In the genomic region with DNA sequence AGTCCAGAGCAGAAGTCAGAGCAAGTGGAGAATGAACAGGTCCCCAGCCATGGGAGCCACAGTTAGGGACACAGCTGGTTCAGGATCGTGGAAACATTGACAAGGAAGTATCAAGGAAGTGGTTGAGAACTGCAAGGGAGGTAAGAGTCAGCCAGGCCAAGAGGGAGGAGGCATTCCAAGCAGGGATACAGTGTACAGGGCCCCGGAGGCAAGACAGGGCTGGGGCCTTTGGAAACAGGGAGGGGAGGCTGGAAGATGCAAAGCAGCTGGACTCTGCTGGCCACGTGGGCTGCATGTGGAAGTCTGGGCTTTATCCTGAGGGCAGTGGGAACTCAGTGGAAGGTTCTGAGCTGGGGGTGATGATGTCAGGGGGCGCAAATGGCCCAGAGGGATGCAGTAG, we compare ENCODE assay signal across 17 cellular contexts. TPM values are rescaled to one million over a fixed set of nuclear protein-coding genes. Genes with fewer than 3 reads are reported as not detected.
A peak's percentile ranks its signal among the peaks of the same experiment; 100 is the strongest.
DNase-seq lines count a peak whose midpoint lies in the region; ATAC-seq and TF ChIP-seq lines count a peak whose summit lies in the region.
"Had no signal": no experiment of that assay in that cellular context is flagged by ENCODE, and none has a peak within 500 bp of the region (broad histone marks: within the 10 kb centered on the region; RNA-seq: fewer than 3 reads in every experiment).

No MANE protein-coding gene starts in this region.

- no TSS peak for BruUV-seq in A673 (replicated peaks; lab: Mats Ljungman, UMichigan)

- H3K9me3 ChIP-seq in stomach: no peaks in the 10 kb centered on the region
- no peaks in the 10 kb centered on the region for H3K9me3 ChIP-seq in hepatocyte (ENCODE audit: low read depth)
- no peaks in the 10 kb centered on the region for H3K9me3 ChIP-seq in A673 (ENCODE audit: low read depth, low read length, poor library complexity, severe bottlenecking)
- H3K9me3 ChIP-seq: BE2C, HAP-1 had no signal

- no peak for TF ChIP-seq EP300 in stomach (IDR thresholded peaks at IDR 0.05)

- peak overlapping the region; percentile 10 for H3K27ac Mint-ChIP-seq in memory B cell

- H3K36me3 Mint-ChIP-seq in memory B cell: peaks cover 35% of the 10 kb centered on the region

- H3K4me1 Mint-ChIP-seq in memory B cell: no peaks in the 10 kb centered on the region

- H3K9me3 Mint-ChIP-seq in memory B cell: no peaks in the 10 kb centered on the region
- H3K9me3 Mint-ChIP-seq: CD4-positive, alpha-beta memory T cell had no signal

- H3K4me3 Mint-ChIP-seq in memory B cell: no peak overlapping the region
- H3K4me3 Mint-ChIP-seq: CD4-positive, alpha-beta memory T cell had no signal

- ATAC-seq in memory B cell (ENCODE audit: low read depth): no peak

- DNase-seq in ELF-1 (ENCODE audit: low read depth, low spot score) (peak; percentile 57), NCI-H69 (lab: John Stamatoyannopoulos, UW) (peak; percentile 11), epidermal melanocyte (ENCODE audit: insufficient read length, low spot score) (peak; percentile 37), memory B cell (ENCODE audit: low spot score in 2 of 2) (no peak), stomach (no peak), hepatocyte (ENCODE audit: low spot score) (no peak), NCI-H1436 treated with DMSO at 0.1 percent for 48 hours (lab: John Stamatoyannopoulos, UW) (no peak), A673 (ENCODE audit: low spot score) (no peak)
- DNase-seq: BE2C; CD4-positive, alpha-beta memory T cell; DMS153; DMS79 treated with DMSO at 0.1 percent for 48 hours; EL; GDM1; GOT3 had no signal

- no peaks in the 10 kb centered on the region for H3K27me3 ChIP-seq in stomach
- no peaks in the 10 kb centered on the region for H3K27me3 ChIP-seq in hepatocyte
- H3K27me3 ChIP-seq in A673 (replicated peaks; ENCODE audit: insufficient read depth, low read depth, low read length, poor library complexity): no peaks in the 10 kb centered on the region
- H3K27me3 ChIP-seq: BE2C had no signal

- no peak overlapping the region for H3K4me2 ChIP-seq in hepatocyte

- H4K20me1 ChIP-seq in hepatocyte (ENCODE audit: insufficient read depth, poor library complexity, severe bottlenecking): no peaks in the 10 kb centered on the region

- POLR2A ChIA-PET in A673 (lab: Charles Lee; ENCODE audit: low non-redundant PET): no interaction called here

- H3K79me2 ChIP-seq in hepatocyte: no peaks in the 10 kb centered on the region

- H3K27ac ChIP-seq in stomach (no peak overlapping the region), hepatocyte (no peak overlapping the region), A673 (ENCODE audit: low read depth, low read length, poor library complexity, severe bottlenecking) (no peak overlapping the region)
- H3K27ac ChIP-seq: C4-2B had no signal

- H2AFZ ChIP-seq in hepatocyte: no peak overlapping the region

- H3K4me1 ChIP-seq in stomach (no peaks in the 10 kb centered on the region), hepatocyte (ENCODE audit: insufficient read depth) (no peaks in the 10 kb centered on the region), A673 (ENCODE audit: insufficient read depth, low read length, poor library complexity, severe bottlenecking) (no peaks in the 10 kb centered on the region)
- H3K4me1 ChIP-seq: BE2C, HAP-1 had no signal

- no peak for TF ChIP-seq CTCF in stomach (IDR thresholded peaks at IDR 0.05)
- TF ChIP-seq CTCF in hepatocyte (IDR thresholded peaks at IDR 0.05; ENCODE audit: poor library complexity): no peak
- TF ChIP-seq CTCF in A673 (conservative IDR thresholded peaks at IDR 0.05; ENCODE audit: low read depth, low read length): no peak

- CTCF ChIA-PET in A673 (lab: Charles Lee): no interaction called here

- H3K36me3 ChIP-seq in stomach: peaks cover 9 to 99% (median 78%) of the 10 kb centered on the region in 4 donors
- no peaks in the 10 kb centered on the region for H3K36me3 ChIP-seq in hepatocyte (replicated peaks; ENCODE audit: insufficient read depth, low read depth)
- H3K36me3 ChIP-seq in A673 (ENCODE audit: insufficient read depth, low read length, poor library complexity, severe bottlenecking): no peaks in the 10 kb centered on the region
- H3K36me3 ChIP-seq: BE2C, HAP-1 had no signal

- no peak for TF ChIP-seq POLR2A in stomach (IDR thresholded peaks at IDR 0.05)

- H3K4me3 ChIP-seq in stomach (no peak overlapping the region), hepatocyte (no peak overlapping the region), A673 (ENCODE audit: low read depth, low read length, poor library complexity, severe bottlenecking) (no peak overlapping the region)
- H3K4me3 ChIP-seq: HAP-1 had no signal

- no peaks in the 10 kb centered on the region for H3K9me2 ChIP-seq in hepatocyte (replicated peaks; ENCODE audit: insufficient read depth)

- intact Hi-C loops in stomach (cut with DNase I; ENCODE audit: low total_unique reads) (no loop called here), A673 (cut with micrococcal nuclease; ENCODE audit: unreplicated experiment) (no loop called here)

- no peaks in the 10 kb centered on the region for H3K27me3 Mint-ChIP-seq in memory B cell
- H3K27me3 Mint-ChIP-seq: CD4-positive, alpha-beta memory T cell had no signal

- 49 to 77% (median 74%) methylated on average over 4 of the region's 4 CpGs for WGBS in stomach, 5 donors
- 74% methylated on average over 4 of the region's 4 CpGs for WGBS in hepatocyte (ENCODE audit: low lambda C conversion rate, missing lambda C conversion rate)

RNA-seq across cellular contexts. Expression of gene CCDC180, which starts 14.2 kb away (rescaled TPM):
- total RNA-seq in stomach: 10 to 100 TPM in 1 of 5 donors, 1 to 10 TPM in 4; 4.1 to 16.5 (median 8.1) TPM
- 1 to 10 TPM; 1.7 to 5.8 (median 2.1) TPM for polyA plus RNA-seq in stomach
- total RNA-seq in hepatocyte: 0.57 and 2.3 TPM in 2 replicates
- 0.83 and 1.3 TPM in 2 replicates for polyA plus RNA-seq in hepatocyte
- 0.34 and 0.66 TPM in 2 replicates for total RNA-seq in A673 (2021)

Comparison
In these comparisons a context has a peak if more than half of its experiments do, and no peak if none do; other contexts are left out.
1. DNase-seq: peak in ELF-1 (single experiment), NCI-H69 (single experiment) and epidermal melanocyte (single experiment); none in memory B cell (0 of 2), stomach (single experiment), hepatocyte (single experiment), NCI-H1436 treated with DMSO at 0.1 percent for 48 hours (single experiment) and A673 (single experiment).